In the genomic region with DNA sequence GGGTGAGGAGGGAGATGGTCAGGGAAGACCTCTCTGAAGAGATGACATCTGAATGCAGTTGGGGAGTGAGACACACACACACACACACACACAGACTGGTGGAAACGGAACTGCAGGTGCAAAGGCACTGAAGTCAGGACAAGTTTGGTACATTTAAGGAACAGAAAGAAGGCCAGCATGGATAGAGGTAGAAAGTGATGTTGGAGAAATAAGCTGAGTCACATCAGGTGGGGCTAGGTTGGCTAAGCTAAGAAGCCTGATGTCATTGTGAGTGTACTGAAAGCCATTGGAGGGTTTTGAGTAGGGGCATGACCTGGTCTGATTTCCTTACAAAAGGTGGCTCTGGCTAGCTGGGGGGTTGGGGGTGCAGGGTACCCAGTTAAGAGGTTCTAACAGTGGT, we compare ENCODE assay signal across 1 cellular context.
A peak's percentile ranks its signal among the peaks of the same experiment; 100 is the strongest.
TF ChIP-seq lines count a peak whose summit lies in the region.

No MANE protein-coding gene starts in this region.

TF ChIP-seq in HepG2, 621 proteins besides CTCF, POLR2A, EP300 and RAD21:
- TF ChIP-seq ADNP (CRISPR knock-in tag; IDR thresholded peaks at IDR 0.05) (no peak), ZNF143 (CRISPR knock-in tag; IDR thresholded peaks at IDR 0.05) (no peak), NFE2L2 (IDR thresholded peaks at IDR 0.05; ENCODE audit: low read length) (peak; percentile 71; the same call in 1 of the 2 replicates), NFKBIZ (CRISPR knock-in tag; IDR thresholded peaks at IDR 0.05) (no peak), PLSCR1 (CRISPR knock-in tag; IDR thresholded peaks at IDR 0.05; ENCODE audit: borderline replicate concordance) (no peak), TCF7L2 (IDR thresholded peaks at IDR 0.05; ENCODE audit: low read depth, low read length) (no peak), PAXIP1 (CRISPR knock-in tag; conservative IDR thresholded peaks at IDR 0.05) (0 out of 2 replicates have a peak, but pooled peaks have one; percentile 7), HNRNPH1 (optimal IDR thresholded peaks at IDR 0.05; ENCODE audit: low read depth, low read length) (no peak), HDAC1 (CRISPR knock-in tag; IDR thresholded peaks at IDR 0.05) (no peak), ZMAT3 (CRISPR knock-in tag; conservative IDR thresholded peaks at IDR 0.05) (no peak)
- TF ChIP-seq, protein P1, sequence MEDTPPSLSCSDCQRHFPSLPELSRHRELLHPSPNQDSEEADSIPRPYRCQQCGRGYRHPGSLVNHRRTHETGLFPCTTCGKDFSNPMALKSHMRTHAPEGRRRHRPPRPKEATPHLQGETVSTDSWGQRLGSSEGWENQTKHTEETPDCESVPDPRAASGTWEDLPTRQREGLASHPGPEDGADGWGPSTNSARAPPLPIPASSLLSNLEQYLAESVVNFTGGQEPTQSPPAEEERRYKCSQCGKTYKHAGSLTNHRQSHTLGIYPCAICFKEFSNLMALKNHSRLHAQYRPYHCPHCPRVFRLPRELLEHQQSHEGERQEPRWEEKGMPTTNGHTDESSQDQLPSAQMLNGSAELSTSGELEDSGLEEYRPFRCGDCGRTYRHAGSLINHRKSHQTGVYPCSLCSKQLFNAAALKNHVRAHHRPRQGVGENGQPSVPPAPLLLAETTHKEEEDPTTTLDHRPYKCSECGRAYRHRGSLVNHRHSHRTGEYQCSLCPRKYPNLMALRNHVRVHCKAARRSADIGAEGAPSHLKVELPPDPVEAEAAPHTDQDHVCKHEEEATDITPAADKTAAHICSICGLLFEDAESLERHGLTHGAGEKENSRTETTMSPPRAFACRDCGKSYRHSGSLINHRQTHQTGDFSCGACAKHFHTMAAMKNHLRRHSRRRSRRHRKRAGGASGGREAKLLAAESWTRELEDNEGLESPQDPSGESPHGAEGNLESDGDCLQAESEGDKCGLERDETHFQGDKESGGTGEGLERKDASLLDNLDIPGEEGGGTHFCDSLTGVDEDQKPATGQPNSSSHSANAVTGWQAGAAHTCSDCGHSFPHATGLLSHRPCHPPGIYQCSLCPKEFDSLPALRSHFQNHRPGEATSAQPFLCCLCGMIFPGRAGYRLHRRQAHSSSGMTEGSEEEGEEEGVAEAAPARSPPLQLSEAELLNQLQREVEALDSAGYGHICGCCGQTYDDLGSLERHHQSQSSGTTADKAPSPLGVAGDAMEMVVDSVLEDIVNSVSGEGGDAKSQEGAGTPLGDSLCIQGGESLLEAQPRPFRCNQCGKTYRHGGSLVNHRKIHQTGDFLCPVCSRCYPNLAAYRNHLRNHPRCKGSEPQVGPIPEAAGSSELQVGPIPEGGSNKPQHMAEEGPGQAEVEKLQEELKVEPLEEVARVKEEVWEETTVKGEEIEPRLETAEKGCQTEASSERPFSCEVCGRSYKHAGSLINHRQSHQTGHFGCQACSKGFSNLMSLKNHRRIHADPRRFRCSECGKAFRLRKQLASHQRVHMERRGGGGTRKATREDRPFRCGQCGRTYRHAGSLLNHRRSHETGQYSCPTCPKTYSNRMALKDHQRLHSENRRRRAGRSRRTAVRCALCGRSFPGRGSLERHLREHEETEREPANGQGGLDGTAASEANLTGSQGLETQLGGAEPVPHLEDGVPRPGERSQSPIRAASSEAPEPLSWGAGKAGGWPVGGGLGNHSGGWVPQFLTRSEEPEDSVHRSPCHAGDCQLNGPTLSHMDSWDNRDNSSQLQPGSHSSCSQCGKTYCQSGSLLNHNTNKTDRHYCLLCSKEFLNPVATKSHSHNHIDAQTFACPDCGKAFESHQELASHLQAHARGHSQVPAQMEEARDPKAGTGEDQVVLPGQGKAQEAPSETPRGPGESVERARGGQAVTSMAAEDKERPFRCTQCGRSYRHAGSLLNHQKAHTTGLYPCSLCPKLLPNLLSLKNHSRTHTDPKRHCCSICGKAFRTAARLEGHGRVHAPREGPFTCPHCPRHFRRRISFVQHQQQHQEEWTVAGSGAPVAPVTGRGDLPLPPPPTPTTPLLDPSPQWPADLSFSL (CRISPR knock-in tag; IDR thresholded peaks at IDR 0.05): 0 out of 2 replicates have a peak, but pooled peaks have one; percentile 17
- TF ChIP-seq, protein P2, sequence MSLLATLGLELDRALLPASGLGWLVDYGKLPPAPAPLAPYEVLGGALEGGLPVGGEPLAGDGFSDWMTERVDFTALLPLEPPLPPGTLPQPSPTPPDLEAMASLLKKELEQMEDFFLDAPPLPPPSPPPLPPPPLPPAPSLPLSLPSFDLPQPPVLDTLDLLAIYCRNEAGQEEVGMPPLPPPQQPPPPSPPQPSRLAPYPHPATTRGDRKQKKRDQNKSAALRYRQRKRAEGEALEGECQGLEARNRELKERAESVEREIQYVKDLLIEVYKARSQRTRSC (CRISPR knock-in tag; IDR thresholded peaks at IDR 0.05; ENCODE audit: low read depth): no peak
